ENCODE assay signal across 26 cellular contexts in genomic region chr13:27393101-27393500, GRCh38.
"Had no signal": no experiment of that assay in that cellular context is flagged by ENCODE, and none has a peak within 500 bp of the region (broad histone marks: within the 10 kb centered on the region; RNA-seq: fewer than 3 reads in every experiment).

No MANE protein-coding gene starts in this region.

- H3K9me3 ChIP-seq: ovary, psoas muscle, right lobe of liver, sigmoid colon, stomach, suprapubic skin, testis, tibial artery, transverse colon, upper lobe of right lung, uterus had no signal

- DNase-seq: natural killer cell; occipital lobe; ovary; posterior cingulate gyrus; psoas muscle; right cardiac atrium; right lobe of liver; sigmoid colon; small intestine; stimulated activated CD4-positive, alpha-beta T cell treated with anti-CD3 and anti-CD28 coated beads, Interleukin-15, amount 100 ng/mL, for 24 hours; stimulated activated CD4-positive, alpha-beta T cell treated with anti-CD3 and anti-CD28 coated beads, Interleukin-2, amount 100 ng/mL, for 24 hours; stimulated activated CD4-positive, alpha-beta T cell treated with anti-CD3 and anti-CD28 coated beads, Interleukin-2, amount 100 ng/mL, for 48 hours; stimulated activated CD4-positive, alpha-beta T cell treated with anti-CD3 and anti-CD28 coated beads, Interleukin-4, amount 100 ng/mL, for 24 hours; stimulated activated naive B cell treated with anti-CD40 and anti-IgM and Interleukin-4, amounts not matched to agents 10 μg/mL and 1 μg/mL and 100 μg/mL, for 72 hours; stimulated activated naive CD4-positive, alpha-beta T cell treated with Interleukin-2 at 50 U/mL for 16 hours; stomach; substantia nigra; testis; tibial artery; transverse colon; upper lobe of right lung; uterus had no signal

- H3K4me3 ChIP-seq: neural progenitor cell, ovary, psoas muscle, right lobe of liver, sigmoid colon, stomach, suprapubic skin, testis, tibial artery, transverse colon, upper lobe of right lung, uterus had no signal

- H3K27ac ChIP-seq: neural progenitor cell, ovary, parathyroid adenoma, psoas muscle, right lobe of liver, sigmoid colon, stomach, suprapubic skin, testis, tibial artery, transverse colon, upper lobe of right lung, uterus had no signal

- H3K36me3 ChIP-seq: neural progenitor cell, ovary, right lobe of liver, sigmoid colon, stomach, suprapubic skin, tibial artery, transverse colon, upper lobe of right lung, uterus had no signal

- H3K4me1 ChIP-seq: parathyroid adenoma, psoas muscle, sigmoid colon, stomach, suprapubic skin, testis, tibial artery, upper lobe of right lung, uterus had no signal

- H3K9ac ChIP-seq: neural progenitor cell, parathyroid adenoma had no signal

- H3K79me2 ChIP-seq: parathyroid adenoma had no signal

- H3K4me2 ChIP-seq: neural progenitor cell had no signal

- H2AFZ ChIP-seq: neural progenitor cell, parathyroid adenoma had no signal

- ATAC-seq: natural killer cell; psoas muscle; right cardiac atrium; right lobe of liver; stimulated activated effector memory CD8-positive, alpha-beta T cell treated with anti-CD3 and anti-CD28 coated beads, Interleukin-12 subunit alpha, Interleukin-12 subunit beta, amount 100 ng/mL, for 72 hours; stimulated activated naive B cell treated with anti-CD40 and anti-IgM and Interleukin-4, amounts not matched to agents 10 μg/mL and 1 μg/mL and 100 μg/mL, for 72 hours; upper lobe of right lung had no signal

- H3K27me3 ChIP-seq: ovary, right lobe of liver, stomach, testis, transverse colon had no signal
